Comparison of ENCODE assay signal across 15 cellular contexts in genomic region chr18:74289137-74289536, GRCh38. TPM values are rescaled to one million over a fixed set of nuclear protein-coding genes. Genes with fewer than 3 reads are reported as not detected.
A peak's percentile ranks its signal among the peaks of the same experiment; 100 is the strongest.
DNase-seq lines count a peak whose midpoint lies in the region; ATAC-seq, FAIRE-seq and TF ChIP-seq lines count a peak whose summit lies in the region.
"Had no signal": no experiment of that assay in that cellular context is flagged by ENCODE, and none has a peak within 500 bp of the region (broad histone marks: within the 10 kb centered on the region; RNA-seq: fewer than 3 reads in every experiment).

No MANE protein-coding gene starts in this region.

- no peaks in the 10 kb centered on the region; the same call in 1 of the 2 replicates for H3K27me3 Mint-ChIP-seq in WTC11 (ENCODE audit: low read depth)
- H3K27me3 Mint-ChIP-seq: stimulated activated naive CD8-positive, alpha-beta T cell treated with anti-CD3 and anti-CD28 coated beads, Interleukin-15, amount 100 ng/mL, for 72 hours had no signal

- peak overlapping the region; percentile 68 to 96 for H3K4me3 ChIP-seq in kidney (ENCODE audit: low read length in 2 of 2)
- H3K4me3 ChIP-seq in stomach, result peak overlapping the region in 2 of 4 donors; percentile 19 to 95

- FAIRE-seq in GM12892 (lab: Jason Lieb, UNC), result peak; percentile 14
- FAIRE-seq in kidney (lab: Jason Lieb, UNC), result no peak
- FAIRE-seq: GM18507 had no signal

- TF ChIP-seq POLR2A in GM12892 (IDR thresholded peaks at IDR 0.05; ENCODE audit: low read depth, low read length) (no peak), stomach (IDR thresholded peaks at IDR 0.05) (no peak)

- H3K9me3 ChIP-seq in kidney (ENCODE audit: control insufficient read depth in 1 of 2, low read length in 2 of 2) (no peaks in the 10 kb centered on the region), stomach (no peaks in the 10 kb centered on the region)

- CTCF ChIA-PET in WTC11 (lab: Charles Lee), result no interaction called here

- H3K36me3 ChIP-seq in kidney (ENCODE audit: control insufficient read depth in 1 of 2, insufficient read depth in 2 of 2, low read length in 2 of 2), result peaks cover 2 to 15% of the 10 kb centered on the region in 2 donors
- H3K36me3 ChIP-seq in stomach, result no peaks in the 10 kb centered on the region

- peaks cover 10% of the 10 kb centered on the region for H3K36me3 Mint-ChIP-seq in WTC11

- peak overlapping the region in 1 of 2 donors; percentile 95 for H3K9ac ChIP-seq in kidney (ENCODE audit: low read length in 2 of 2)

- POLR2A ChIA-PET in WTC11 (lab: Charles Lee), result interaction anchor here (0.7 kb wide), 1 partner anchor 35 kb away, joined by 5 read pairs; no protein-coding TSS in a partner anchor

- H3K4me3 Mint-ChIP-seq in WTC11, result peak overlapping the region; percentile 11
- H3K4me3 Mint-ChIP-seq: activated T-cell treated with anti-CD3 and anti-CD28 coated beads, Interleukin-2, amount 50 U/mL, for 72 hours; stimulated activated naive CD8-positive, alpha-beta T cell treated with anti-CD3 and anti-CD28 coated beads, Interleukin-15, amount 100 ng/mL, for 72 hours had no signal

- peak overlapping the region; percentile 82 to 92 for H3K27ac ChIP-seq in kidney (ENCODE audit: low read depth in 2 of 2, low read length in 2 of 2)
- H3K27ac ChIP-seq in stomach, result peak overlapping the region; percentile 81 to 92 (median 86)

- peaks cover 27 to 29% of the 10 kb centered on the region in 2 donors for H3K4me1 ChIP-seq in kidney (ENCODE audit: control insufficient read depth in 1 of 2, insufficient read depth in 1 of 2, low read depth in 1 of 2, low read length in 2 of 2)
- H3K4me1 ChIP-seq in stomach, result peaks cover 47 to 80% (median 72%) of the 10 kb centered on the region in 4 donors

- intact Hi-C loops in kidney (cut with DNase I), result no loop called here
- intact Hi-C loops in stomach (cut with DNase I; ENCODE audit: low total_unique reads), result no loop called here

- no peak for TF ChIP-seq CTCF in WTC11 (IDR thresholded peaks at IDR 0.05)
- TF ChIP-seq CTCF in kidney (IDR thresholded peaks at IDR 0.05; ENCODE audit: borderline replicate concordance, extremely low read depth, insufficient read depth), result no peak
- no peak for TF ChIP-seq CTCF in stomach (IDR thresholded peaks at IDR 0.05)

- no peaks in the 10 kb centered on the region for H3K9me3 Mint-ChIP-seq in WTC11
- H3K9me3 Mint-ChIP-seq: stimulated activated naive CD8-positive, alpha-beta T cell treated with anti-CD3 and anti-CD28 coated beads, Interleukin-15, amount 100 ng/mL, for 72 hours had no signal

- peaks cover 49% of the 10 kb centered on the region for H3K4me1 Mint-ChIP-seq in WTC11

- no peak for TF ChIP-seq EP300 in stomach (IDR thresholded peaks at IDR 0.05)

- WGBS in stomach, 5 donors, result 29 to 38% (median 34%) methylated on average over 3 of the region's 3 CpGs

- DNase-seq in GM12892 (ENCODE audit: insufficient read length) (no peak), WTC11 (ENCODE audit: low spot score) (no peak), kidney (no peak), stomach (no peak), Ammon's horn (ENCODE audit: low spot score) (no peak), NCI-H446 treated with DMSO at 0.1 percent for 48 hours (lab: John Stamatoyannopoulos, UW) (no peak), GOT3 (lab: John Stamatoyannopoulos, UW) (no peak), NCI-H526 (lab: John Stamatoyannopoulos, UW) (no peak)
- DNase-seq: activated CD4-positive, CD25-positive, alpha-beta regulatory T cell; activated T-cell treated with anti-CD3 and anti-CD28 coated beads, Interleukin-2, amount 50 U/mL, for 72 hours; head of caudate nucleus; NCI-H226; stimulated activated naive CD8-positive, alpha-beta T cell treated with anti-CD3 and anti-CD28 coated beads, Interleukin-15, amount 100 ng/mL, for 72 hours had no signal

- ATAC-seq in WTC11, result no peak
- ATAC-seq: activated T-cell treated with anti-CD3 and anti-CD28 coated beads, Interleukin-2, amount 50 U/mL, for 72 hours; stimulated activated naive CD8-positive, alpha-beta T cell treated with anti-CD3 and anti-CD28 coated beads, Interleukin-15, amount 100 ng/mL, for 72 hours had no signal

- no peaks in the 10 kb centered on the region for H3K27me3 ChIP-seq in stomach

- H3K27ac Mint-ChIP-seq in WTC11, result peak overlapping the region; percentile 80
- H3K27ac Mint-ChIP-seq: activated T-cell treated with anti-CD3 and anti-CD28 coated beads, Interleukin-2, amount 50 U/mL, for 72 hours; stimulated activated naive CD8-positive, alpha-beta T cell treated with anti-CD3 and anti-CD28 coated beads, Interleukin-15, amount 100 ng/mL, for 72 hours had no signal

TF ChIP-seq in WTC11, 78 proteins besides CTCF, POLR2A, EP300 and RAD21 (continues in another document):
- no peak for TF ChIP-seq ZBTB21 (CRISPR knock-in tag; IDR thresholded peaks at IDR 0.05; ENCODE audit: borderline replicate concordance)
- no peak for TF ChIP-seq ATF3 (CRISPR knock-in tag; conservative IDR thresholded peaks at IDR 0.05)
- no peak for TF ChIP-seq RELA (CRISPR knock-in tag; IDR thresholded peaks at IDR 0.05; ENCODE audit: borderline replicate concordance)
- no peak for TF ChIP-seq USF2 (CRISPR knock-in tag; IDR thresholded peaks at IDR 0.05)
- no peak for TF ChIP-seq ZSCAN18 (CRISPR knock-in tag; IDR thresholded peaks at IDR 0.05)
- TF ChIP-seq SMAD3 (CRISPR knock-in tag; IDR thresholded peaks at IDR 0.05; ENCODE audit: borderline replicate concordance), result no peak
- TF ChIP-seq OVOL2 (CRISPR knock-in tag; IDR thresholded peaks at IDR 0.05; ENCODE audit: borderline replicate concordance), result no peak
- TF ChIP-seq ELF4 (CRISPR knock-in tag; IDR thresholded peaks at IDR 0.05; ENCODE audit: low read depth), result no peak
- no peak for TF ChIP-seq FOXJ3 (CRISPR knock-in tag; IDR thresholded peaks at IDR 0.05; ENCODE audit: borderline replicate concordance)
- no peak for TF ChIP-seq ZNF219 (CRISPR knock-in tag; IDR thresholded peaks at IDR 0.05; ENCODE audit: borderline replicate concordance)
- TF ChIP-seq ATF1 (CRISPR knock-in tag; IDR thresholded peaks at IDR 0.05), result no peak
- TF ChIP-seq NFE2L1 (CRISPR knock-in tag; IDR thresholded peaks at IDR 0.05), result no peak
- no peak for TF ChIP-seq PRRX2 (CRISPR knock-in tag; IDR thresholded peaks at IDR 0.05)
- no peak for TF ChIP-seq SMAD4 (CRISPR knock-in tag; IDR thresholded peaks at IDR 0.05)
- no peak for TF ChIP-seq HMGXB4 (CRISPR knock-in tag; IDR thresholded peaks at IDR 0.05)

RNA-seq across cellular contexts. Expression of gene CYB5A, which starts 2.6 kb away (rescaled TPM):
- polyA plus RNA-seq in GM12892 (2012; ENCODE audit: missing spikeins), result 163 TPM
- total RNA-seq in WTC11 (2021), result 127 to 170 TPM (median 159 TPM) in 3 replicates
- total RNA-seq in kidney, result 243 TPM
- polyA plus RNA-seq in kidney (ENCODE audit: insufficient read depth, low read depth, low replicate concordance), result 1,143 TPM
- total RNA-seq in stomach, result 100 to 1,000 TPM in 3 of 5 donors, 10 to 100 TPM in 2; 75.9 to 116 (median 101) TPM
- polyA plus RNA-seq in stomach, result 100 to 1,000 TPM; 186 to 450 (median 314) TPM

RNA-seq across cellular contexts. Expression of gene C18orf63, which starts 26.5 kb away (rescaled TPM):
- polyA plus RNA-seq in GM12892 (2012; ENCODE audit: missing spikeins), result not detected
- not detected in 3 replicates for total RNA-seq in WTC11 (2021)
- total RNA-seq in kidney, result not detected
- not detected for polyA plus RNA-seq in kidney (ENCODE audit: insufficient read depth, low read depth, low replicate concordance)
- not detected for total RNA-seq in stomach
- polyA plus RNA-seq in stomach, result not detected
- total RNA-seq: activated T-cell treated with anti-CD3 and anti-CD28 coated beads, Interleukin-2, amount 50 U/mL, for 72 hours; mononuclear cell had no signal
